ENCODE assay signal across 17 cellular contexts in genomic region chr10:1309237-1309968, GRCh38.
"Had no signal": no experiment of that assay in that cellular context is flagged by ENCODE, and none has a peak within 500 bp of the region (broad histone marks: within the 10 kb centered on the region; RNA-seq: fewer than 3 reads in every experiment).

No MANE protein-coding gene starts in this region.

- H3K4me1 ChIP-seq: ascending aorta, gastroesophageal sphincter, heart right ventricle, lower lobe of right lung, vagina had no signal

- FAIRE-seq: endometrium, TTC549 had no signal

- H3K4me3 ChIP-seq: ascending aorta, gastroesophageal sphincter, heart right ventricle, lower lobe of right lung, tibial nerve, vagina had no signal

- DNase-seq: activated B cell treated with CpG ODN at 0.5 μM for 24 hours; activated CD4-positive, alpha-beta T cell treated with anti-CD3 and anti-CD28 coated beads, Interleukin-2, amount 50 U/mL, for 1 hour; activated CD8-positive, alpha-beta memory T cell treated with anti-CD3 and anti-CD28 coated beads for 24 hours; activated naive CD4-positive, alpha-beta T cell; activated naive CD8-positive, alpha-beta T cell treated with anti-CD3 and anti-CD28 coated beads, Interleukin-2, amount 10 ng/mL, durations not matched to agents 7 days and 5 days; heart right ventricle; left cardiac atrium; lower lobe of right lung; naive B cell; SW 1271 had no signal

- H3K36me3 ChIP-seq: ascending aorta, gastroesophageal sphincter, heart right ventricle, lower lobe of right lung, tibial nerve, vagina had no signal

- H3K27ac ChIP-seq: ascending aorta, gastroesophageal sphincter, heart right ventricle, lower lobe of right lung, tibial nerve, vagina had no signal

- H3K27me3 ChIP-seq: ascending aorta, tibial nerve, vagina had no signal

- H3K9me3 ChIP-seq: ascending aorta, gastroesophageal sphincter, lower lobe of right lung, tibial nerve, vagina had no signal

- ATAC-seq: gastroesophageal sphincter; heart right ventricle; left cardiac atrium; lower lobe of right lung; stimulated activated effector memory CD8-positive, alpha-beta T cell treated with anti-CD3 and anti-CD28 coated beads, Interleukin-12 subunit alpha, Interleukin-12 subunit beta, amount 100 ng/mL, for 72 hours had no signal
